9 cellular contexts compared by ENCODE assay signal in genomic region chr20:23050847-23051627, GRCh38. TPM values are rescaled to one million over a fixed set of nuclear protein-coding genes. Genes with fewer than 3 reads are reported as not detected.
DNase-seq lines count a peak whose midpoint lies in the region; ATAC-seq and TF ChIP-seq lines count a peak whose summit lies in the region.
"Had no signal": no experiment of that assay in that cellular context is flagged by ENCODE, and none has a peak within 500 bp of the region (broad histone marks: within the 10 kb centered on the region; RNA-seq: fewer than 3 reads in every experiment).

No MANE protein-coding gene starts in this region.

- intact Hi-C loops in right lobe of liver (cut with DNase I) = no loop called here

- no peak overlapping the region for H3K27ac Mint-ChIP-seq in activated CD4-positive, alpha-beta T cell treated with anti-CD3 and anti-CD28 coated beads, Interleukin-2, amount 10 ng/mL, durations not matched to agents 7 days and 5 days

- ATAC-seq in right lobe of liver = peak; percentile 35 to 49 (median 42)
- ATAC-seq in HG03571 (IDR thresholded peaks at IDR 0.05; ENCODE audit: unreplicated experiment) = no peak
- ATAC-seq: activated naive CD4-positive, alpha-beta T cell treated with anti-CD3 and anti-CD28 coated beads, Interleukin-2, amount 50 U/mL, for 72 hours had no signal

- CTCF ChIA-PET in activated CD4-positive, alpha-beta T cell treated with anti-CD3 and anti-CD28 coated beads, Interleukin-2, amount 10 ng/mL, durations not matched to agents 7 days and 5 days (lab: Charles Lee) = interaction anchor here (0.7 to 1.4 kb wide), 3 partner anchors 22 to 298 kb away, joined by 3 read pairs; no protein-coding TSS in a partner anchor

- no peaks in the 10 kb centered on the region for H3K36me3 Mint-ChIP-seq in activated CD4-positive, alpha-beta T cell treated with anti-CD3 and anti-CD28 coated beads, Interleukin-2, amount 10 ng/mL, durations not matched to agents 7 days and 5 days (ENCODE audit: low read depth)

- no peak overlapping the region for H3K4me3 Mint-ChIP-seq in activated CD4-positive, alpha-beta T cell treated with anti-CD3 and anti-CD28 coated beads, Interleukin-2, amount 10 ng/mL, durations not matched to agents 7 days and 5 days

- peak overlapping the region; percentile 57 to 58 for H3K9ac ChIP-seq in stomach smooth muscle (ENCODE audit: low read length in 2 of 2)

- peaks cover 0 to 12% of the 10 kb centered on the region in 2 donors for H3K27me3 ChIP-seq in Peyer's patch
- H3K27me3 ChIP-seq in right lobe of liver = peaks cover 0 to 11% of the 10 kb centered on the region in 2 donors
- peaks cover 25 to 52% of the 10 kb centered on the region in 2 donors for H3K27me3 ChIP-seq in stomach smooth muscle (ENCODE audit: control insufficient read depth in 1 of 2, insufficient read depth in 2 of 2, low read length in 2 of 2)

- H3K27ac ChIP-seq in Peyer's patch = peak overlapping the region in 3 of 4 donors; percentile 57 to 82 (median 81)
- peak overlapping the region; percentile 15 to 72 (median 33) for H3K27ac ChIP-seq in right lobe of liver
- H3K27ac ChIP-seq in stomach smooth muscle (ENCODE audit: low read length) = peak overlapping the region; percentile 49

- peak in 4 of 6 experiments; percentile 29 to 57 (median 50) for TF ChIP-seq CTCF in Peyer's patch (IDR thresholded peaks at IDR 0.05)
- peak; percentile 37 to 51 (median 46) for TF ChIP-seq CTCF in right lobe of liver (IDR thresholded peaks at IDR 0.05)

- H3K9me3 ChIP-seq in Peyer's patch (no peaks in the 10 kb centered on the region), right lobe of liver (no peaks in the 10 kb centered on the region), stomach smooth muscle (ENCODE audit: control insufficient read depth in 2 of 2, low read length in 2 of 2) (no peaks in the 10 kb centered on the region)

- peaks cover 8% of the 10 kb centered on the region for H3K4me1 Mint-ChIP-seq in activated CD4-positive, alpha-beta T cell treated with anti-CD3 and anti-CD28 coated beads, Interleukin-2, amount 10 ng/mL, durations not matched to agents 7 days and 5 days

- H3K36me3 ChIP-seq in Peyer's patch (no peaks in the 10 kb centered on the region), right lobe of liver (no peaks in the 10 kb centered on the region), stomach smooth muscle (ENCODE audit: control insufficient read depth in 2 of 2, insufficient read depth in 2 of 2, low read length in 2 of 2) (no peaks in the 10 kb centered on the region)

- POLR2A ChIA-PET in activated CD4-positive, alpha-beta T cell treated with anti-CD3 and anti-CD28 coated beads, Interleukin-2, amount 10 ng/mL, durations not matched to agents 7 days and 5 days (lab: Charles Lee) = no interaction called here

- H3K9me3 Mint-ChIP-seq in activated CD4-positive, alpha-beta T cell treated with anti-CD3 and anti-CD28 coated beads, Interleukin-2, amount 10 ng/mL, durations not matched to agents 7 days and 5 days = no peaks in the 10 kb centered on the region
- H3K9me3 Mint-ChIP-seq: activated naive CD4-positive, alpha-beta T cell treated with anti-CD3 and anti-CD28 coated beads, Interleukin-2, amount 50 U/mL, for 72 hours had no signal

- no peak for TF ChIP-seq POLR2A in Peyer's patch (IDR thresholded peaks at IDR 0.05)
- TF ChIP-seq POLR2A in right lobe of liver (IDR thresholded peaks at IDR 0.05) = no peak

- H3K4me1 ChIP-seq in Peyer's patch = peaks cover 0 to 36% (median 0%) of the 10 kb centered on the region in 4 donors
- H3K4me1 ChIP-seq in right lobe of liver = peaks cover 0 to 20% (median 0%) of the 10 kb centered on the region in 4 donors
- peaks cover 40% of the 10 kb centered on the region for H3K4me1 ChIP-seq in stomach smooth muscle (ENCODE audit: control insufficient read depth, insufficient read depth, low read length)

- H3K27me3 Mint-ChIP-seq in activated CD4-positive, alpha-beta T cell treated with anti-CD3 and anti-CD28 coated beads, Interleukin-2, amount 10 ng/mL, durations not matched to agents 7 days and 5 days = peaks cover 62% of the 10 kb centered on the region

- DNase-seq in activated CD4-positive, alpha-beta T cell treated with anti-CD3 and anti-CD28 coated beads, Interleukin-2, amount 10 ng/mL, durations not matched to agents 7 days and 5 days = peak; percentile 32
- no peak for DNase-seq in activated CD4-positive, alpha-beta T cell treated with anti-CD3 and anti-CD28 coated beads, Interleukin-2, amount 50 U/mL, for 1 hour
- DNase-seq in Peyer's patch (peak in 2 of 3 donors; percentile 69 to 71), ecto neural progenitor cell (ENCODE audit: low spot score) (peak; percentile 90), right lobe of liver (peak in 2 of 3 donors; percentile 68 to 71)
- DNase-seq in stimulated activated naive CD4-positive, alpha-beta T cell (lab: John Stamatoyannopoulos, UW) = no peak

- H3K4me3 ChIP-seq in Peyer's patch (peak overlapping the region; percentile 16 to 56 (median 40)), right lobe of liver (peak overlapping the region; percentile 22 to 51 (median 40)), stomach smooth muscle (ENCODE audit: low read length in 2 of 2) (peak overlapping the region; percentile 68 to 76)

- WGBS in right lobe of liver (ENCODE audit: insufficient coverage, low coverage, low lambda C conversion rate, missing lambda C conversion rate) = 1% methylated on average over 20 of the region's 46 CpGs

RNA-seq across cellular contexts. Expression of gene THBD, which starts 1.6 kb away (rescaled TPM):
- not detected for total RNA-seq in activated CD4-positive, alpha-beta T cell treated with anti-CD3 and anti-CD28 coated beads, Interleukin-2, amount 10 ng/mL, durations not matched to agents 7 days and 5 days
- 10 to 100 TPM in 3 of 4 donors, 1 to 10 TPM in 1; 7.9 to 31.4 (median 12.9) TPM for total RNA-seq in Peyer's patch
- 10 to 100 TPM in 2 of 6 experiments, 1 to 10 TPM in 4; 1.4 to 15.6 (median 4.9) TPM for total RNA-seq in right lobe of liver
- total RNA-seq: activated naive CD4-positive, alpha-beta T cell treated with anti-CD3 and anti-CD28 coated beads, Interleukin-2, amount 50 U/mL, for 72 hours had no signal

RNA-seq across cellular contexts. Expression of gene SSTR4, which starts 15.9 kb away (rescaled TPM):
- total RNA-seq in activated CD4-positive, alpha-beta T cell treated with anti-CD3 and anti-CD28 coated beads, Interleukin-2, amount 10 ng/mL, durations not matched to agents 7 days and 5 days = not detected
- not detected for total RNA-seq in Peyer's patch
- total RNA-seq in right lobe of liver = not detected
- total RNA-seq: activated naive CD4-positive, alpha-beta T cell treated with anti-CD3 and anti-CD28 coated beads, Interleukin-2, amount 50 U/mL, for 72 hours had no signal

RNA-seq across cellular contexts. Expression of gene CD93, which starts 35.1 kb away (rescaled TPM):
- 1 to 10 TPM; 1.7 to 1.8 TPM for total RNA-seq in activated CD4-positive, alpha-beta T cell treated with anti-CD3 and anti-CD28 coated beads, Interleukin-2, amount 10 ng/mL, durations not matched to agents 7 days and 5 days
- total RNA-seq in Peyer's patch = 10 to 100 TPM in 2 of 4 donors, 1 to 10 TPM in 2; 3.7 to 16.5 (median 9.7) TPM
- total RNA-seq in right lobe of liver = 10 to 100 TPM in 2 of 6 experiments, 1 to 10 TPM in 4; 3.9 to 21.5 (median 9.2) TPM

Comparison
In these comparisons a context has a peak if more than half of its experiments do, and no peak if none do; other contexts are left out.
1. DNase-seq: peak in activated CD4-positive, alpha-beta T cell treated with anti-CD3 and anti-CD28 coated beads, Interleukin-2, amount 10 ng/mL, durations not matched to agents 7 days and 5 days (single experiment), Peyer's patch (2 of 3), ecto neural progenitor cell (single experiment) and right lobe of liver (2 of 3); none in activated CD4-positive, alpha-beta T cell treated with anti-CD3 and anti-CD28 coated beads, Interleukin-2, amount 50 U/mL, for 1 hour (single experiment) and stimulated activated naive CD4-positive, alpha-beta T cell (0 of 6).
2. Peak in every context shown above with its lines, with median percentiles within 50 percentile points of each other: H3K27ac ChIP-seq and H3K4me3 ChIP-seq.